In the genomic region with DNA sequence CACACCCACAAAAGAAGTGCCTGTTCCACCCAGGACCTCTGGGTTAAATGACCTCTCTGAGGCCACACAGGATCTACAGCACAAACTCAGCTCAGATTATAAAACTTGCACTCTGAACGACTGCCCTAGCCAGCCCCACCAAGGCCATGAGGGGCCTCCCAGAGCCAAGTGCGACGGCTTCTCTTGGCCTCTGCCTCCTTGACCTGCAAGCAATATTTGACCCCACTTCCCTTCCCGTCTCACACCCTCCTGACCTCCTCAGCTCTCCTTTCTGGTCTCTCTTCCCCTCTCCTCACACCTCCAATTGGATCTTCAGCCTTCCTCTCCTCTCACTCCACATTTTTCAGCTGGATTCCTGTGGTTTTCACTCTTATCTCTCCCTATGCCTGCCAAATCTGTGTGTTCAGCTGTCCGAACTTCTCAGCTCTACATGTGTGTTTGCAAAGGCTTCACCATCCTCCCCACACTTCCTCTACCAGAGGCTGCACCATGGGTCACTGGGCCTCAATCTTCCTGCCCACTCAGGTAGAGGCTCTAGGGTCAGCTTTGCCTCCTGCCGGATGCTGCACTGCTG, we compare ENCODE assay signal across 17 cellular contexts. TPM values are rescaled to one million over a fixed set of nuclear protein-coding genes. Genes with fewer than 3 reads are reported as not detected.
DNase-seq lines count a peak whose midpoint lies in the region; ATAC-seq and TF ChIP-seq lines count a peak whose summit lies in the region.
"Had no signal": no experiment of that assay in that cellular context is flagged by ENCODE, and none has a peak within 500 bp of the region (broad histone marks: within the 10 kb centered on the region; RNA-seq: fewer than 3 reads in every experiment).

No MANE protein-coding gene starts in this region.

- H3K4me3 Mint-ChIP-seq in nephron progenitor cell (no peak overlapping the region), T-cell (no peak overlapping the region)
- H3K4me3 Mint-ChIP-seq: activated CD4-positive, alpha-beta T cell treated with anti-CD3 and anti-CD28 coated beads, Interleukin-2, amount 10 ng/mL, durations not matched to agents 7 days and 5 days; activated naive CD8-positive, alpha-beta T cell treated with anti-CD3 and anti-CD28 coated beads for 36 hours; activated T-cell treated with anti-CD3 and anti-CD28 coated beads, Interleukin-2, amount 50 U/mL, for 24 hours; B cell had no signal

- H3K27ac Mint-ChIP-seq in nephron progenitor cell, result peak overlapping the region; percentile 7
- H3K27ac Mint-ChIP-seq in T-cell, result no peak overlapping the region
- H3K27ac Mint-ChIP-seq: activated naive CD8-positive, alpha-beta T cell treated with anti-CD3 and anti-CD28 coated beads for 36 hours; activated T-cell treated with anti-CD3 and anti-CD28 coated beads, Interleukin-2, amount 50 U/mL, for 24 hours; B cell had no signal

- POLR2A ChIA-PET in T-cell (lab: Charles Lee), result interaction anchor here in 1 of 2 donors (0.6 kb wide), 1 partner anchor 62 kb away, joined by 3 read pairs; no protein-coding TSS in a partner anchor

- H3K4me3 ChIP-seq in choroid plexus epithelial cell (ENCODE audit: low read depth, low read length), result no peak overlapping the region
- H3K4me3 ChIP-seq: prostate gland, SJSA1, thoracic aorta had no signal

- H3K27me3 Mint-ChIP-seq in nephron progenitor cell (ENCODE audit: low read depth, poor library complexity) (peaks cover 75% of the 10 kb centered on the region), T-cell (peaks cover 18 to 23% of the 10 kb centered on the region in 2 donors)

- CTCF ChIA-PET in T-cell (lab: Charles Lee), result no interaction called here

- H3K9me3 Mint-ChIP-seq in nephron progenitor cell, result peaks cover 4% of the 10 kb centered on the region
- H3K9me3 Mint-ChIP-seq in T-cell, result no peaks in the 10 kb centered on the region
- H3K9me3 Mint-ChIP-seq: activated CD4-positive, alpha-beta T cell treated with anti-CD3 and anti-CD28 coated beads, Interleukin-2, amount 10 ng/mL, durations not matched to agents 7 days and 5 days; activated naive CD8-positive, alpha-beta T cell treated with anti-CD3 and anti-CD28 coated beads for 36 hours; activated T-cell treated with anti-CD3 and anti-CD28 coated beads, Interleukin-2, amount 50 U/mL, for 24 hours had no signal

- no peak for TF ChIP-seq CTCF in choroid plexus epithelial cell (conservative IDR thresholded peaks at IDR 0.05; ENCODE audit: low read depth, low read length)
- TF ChIP-seq CTCF in nephron progenitor cell (IDR thresholded peaks at IDR 0.05), result no peak

- H3K4me1 Mint-ChIP-seq in nephron progenitor cell (no peaks in the 10 kb centered on the region), T-cell (no peaks in the 10 kb centered on the region)
- H3K4me1 Mint-ChIP-seq: activated CD4-positive, alpha-beta T cell treated with anti-CD3 and anti-CD28 coated beads, Interleukin-2, amount 10 ng/mL, durations not matched to agents 7 days and 5 days; activated naive CD8-positive, alpha-beta T cell treated with anti-CD3 and anti-CD28 coated beads for 36 hours had no signal

- ATAC-seq in HG02840 (IDR thresholded peaks at IDR 0.05; ENCODE audit: low FRiP score, unreplicated experiment), result no peak
- ATAC-seq in T-cell (replicated peaks in 1 of 4), result no peak

- H3K36me3 Mint-ChIP-seq in nephron progenitor cell (ENCODE audit: low read depth) (no peaks in the 10 kb centered on the region), T-cell (no peaks in the 10 kb centered on the region)
- H3K36me3 Mint-ChIP-seq: activated naive CD8-positive, alpha-beta T cell treated with anti-CD3 and anti-CD28 coated beads for 36 hours had no signal

- DNase-seq in AG08396 (ENCODE audit: low spot score) (peak; percentile 45), NCI-H146 (lab: John Stamatoyannopoulos, UW) (peak; percentile 38), choroid plexus epithelial cell (ENCODE audit: low read depth) (peak; percentile 77), nephron progenitor cell (no peak), SW 1271 (lab: John Stamatoyannopoulos, UW) (no peak), NCI-H510A treated with DMSO at 0.1 percent for 48 hours (lab: John Stamatoyannopoulos, UW) (no peak), T-cell (no peak)
- DNase-seq: activated CD4-positive, alpha-beta T cell treated with anti-CD3 and anti-CD28 coated beads, Interleukin-2, amount 10 ng/mL, durations not matched to agents 7 days and 5 days; activated naive CD8-positive, alpha-beta T cell treated with anti-CD3 and anti-CD28 coated beads for 36 hours; activated T-cell treated with anti-CD3 and anti-CD28 coated beads, Interleukin-2, amount 50 U/mL, for 24 hours; GOT3 had no signal

RNA-seq across cellular contexts. Expression of a gene that starts 25.3 kb away (rescaled TPM):
- total RNA-seq in T-cell, result under 1 TPM; 0.20 to 0.46 (median 0.23) TPM

RNA-seq across cellular contexts. Expression of a gene that starts 39.8 kb away (rescaled TPM):
- not detected for total RNA-seq in T-cell
- total RNA-seq: activated CD4-positive, alpha-beta T cell treated with anti-CD3 and anti-CD28 coated beads, Interleukin-2, amount 10 ng/mL, durations not matched to agents 7 days and 5 days; activated naive CD8-positive, alpha-beta T cell treated with anti-CD3 and anti-CD28 coated beads for 36 hours; B cell; chondrocyte; SJSA1; thoracic aorta had no signal

Comparison
In these comparisons a context has a peak if more than half of its experiments do, and no peak if none do; other contexts are left out.
1. DNase-seq: peak in AG08396 (single experiment), NCI-H146 (single experiment) and choroid plexus epithelial cell (single experiment); none in nephron progenitor cell (single experiment), SW 1271 (0 of 2), NCI-H510A treated with DMSO at 0.1 percent for 48 hours (single experiment) and T-cell (0 of 34).